ENCODE assay signal across 23 cellular contexts in the genomic region with DNA sequence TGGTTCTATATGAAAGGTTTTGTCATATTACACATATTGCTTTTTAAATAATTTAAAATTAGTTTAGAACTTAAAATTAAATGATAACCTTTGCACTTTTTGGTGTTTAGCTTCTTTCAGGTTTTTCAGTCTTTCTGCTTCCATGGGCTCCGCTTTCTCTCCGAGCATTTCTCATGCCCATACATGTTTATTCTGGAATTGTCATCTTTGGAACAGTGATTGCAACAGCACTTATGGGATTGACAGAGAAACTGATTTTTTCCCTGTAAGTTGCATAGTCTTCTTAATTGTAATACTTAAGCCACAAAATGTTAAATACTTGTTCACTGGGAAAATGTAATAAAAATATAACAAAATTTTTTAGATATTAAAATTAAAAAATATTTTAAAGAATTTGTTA.
"Had no signal": no experiment of that assay in that cellular context is flagged by ENCODE, and none has a peak within 500 bp of the region (broad histone marks: within the 10 kb centered on the region; RNA-seq: fewer than 3 reads in every experiment).

No MANE protein-coding gene starts in this region.

- DNase-seq: activated B cell treated with CpG ODN at 0.5 μM for 24 hours; activated CD4-positive, alpha-beta T cell treated with anti-CD3 and anti-CD28 coated beads for 1 hour; activated CD4-positive, alpha-beta T cell treated with anti-CD3 and anti-CD28 coated beads, Interleukin-2, amount 10 ng/mL, durations not matched to agents 24 days and 14 days; activated CD4-positive, alpha-beta T cell treated with anti-CD3 and anti-CD28 coated beads, Interleukin-2, amount 50 U/mL, for 48 hours; activated CD8-positive, alpha-beta memory T cell treated with anti-CD3 and anti-CD28 coated beads, Interleukin-2, amount 10 ng/mL, durations not matched to agents 7 days and 5 days; activated effector memory CD4-positive, alpha-beta T cell treated with anti-CD3 and anti-CD28 coated beads, Interleukin-2, amount 50 U/mL, for 16 hours; activated naive CD4-positive, alpha-beta T cell treated with Interleukin-2 at 50 U/mL for 16 hours; activated T-cell treated with anti-CD3 and anti-CD28 coated beads, Interleukin-2, amount 50 U/mL, for 24 hours; cerebellar nuclear complex; KG1; MV-4-11; NCI-H1092 treated with DMSO at 0.1 percent for 48 hours; NCI-H1417 treated with DMSO at 0.1 percent for 48 hours; NCI-H1694 treated with DMSO at 0.1 percent for 48 hours; PC-3; T-cell; T1000 had no signal

- H3K9me3 Mint-ChIP-seq: activated B cell treated with CpG ODN at 0.5 μM for 24 hours; activated CD4-positive, alpha-beta T cell treated with anti-CD3 and anti-CD28 coated beads, Interleukin-2, amount 10 ng/mL, durations not matched to agents 24 days and 14 days; activated T-cell treated with anti-CD3 and anti-CD28 coated beads, Interleukin-2, amount 50 U/mL, for 24 hours; activated T-helper 1 cell treated with anti-CD3 and anti-CD28 coated beads, Interleukin-12 subunit alpha, Interleukin-12 subunit beta, Interleukin-2, Interleukin-4 antibody, amounts not matched to agents 30 ng/mL and 10 ng/mL and 1 ng/mL, durations not matched to agents 14 hours and 24 hours and 36 hours; brain; T-cell had no signal

- FAIRE-seq: astrocyte, RCC 7860 had no signal

- H3K4me1 Mint-ChIP-seq: activated B cell treated with CpG ODN at 0.5 μM for 24 hours, brain had no signal

- H3K27ac Mint-ChIP-seq: activated B cell treated with CpG ODN at 0.5 μM for 24 hours; activated CD4-positive, alpha-beta T cell treated with anti-CD3 and anti-CD28 coated beads, Interleukin-2, amount 10 ng/mL, durations not matched to agents 24 days and 14 days; activated CD8-positive, alpha-beta memory T cell treated with anti-CD3 and anti-CD28 coated beads, Interleukin-2, amount 10 ng/mL, durations not matched to agents 7 days and 5 days; activated naive CD8-positive, alpha-beta T cell; activated T-cell treated with anti-CD3 and anti-CD28 coated beads, Interleukin-2, amount 50 U/mL, for 24 hours; activated T-helper 1 cell treated with anti-CD3 and anti-CD28 coated beads, Interleukin-12 subunit alpha, Interleukin-12 subunit beta, Interleukin-2, Interleukin-4 antibody, amounts not matched to agents 30 ng/mL and 10 ng/mL and 1 ng/mL, durations not matched to agents 14 hours and 24 hours and 36 hours; brain; T-cell had no signal

- H3K4me3 Mint-ChIP-seq: activated B cell treated with CpG ODN at 0.5 μM for 24 hours; activated CD4-positive, alpha-beta T cell treated with anti-CD3 and anti-CD28 coated beads, Interleukin-2, amount 10 ng/mL, durations not matched to agents 24 days and 14 days; activated CD8-positive, alpha-beta memory T cell treated with anti-CD3 and anti-CD28 coated beads, Interleukin-2, amount 10 ng/mL, durations not matched to agents 7 days and 5 days; activated naive CD8-positive, alpha-beta T cell; activated T-cell treated with anti-CD3 and anti-CD28 coated beads, Interleukin-2, amount 50 U/mL, for 24 hours; activated T-helper 1 cell treated with anti-CD3 and anti-CD28 coated beads, Interleukin-12 subunit alpha, Interleukin-12 subunit beta, Interleukin-2, Interleukin-4 antibody, amounts not matched to agents 30 ng/mL and 10 ng/mL and 1 ng/mL, durations not matched to agents 14 hours and 24 hours and 36 hours; brain; T-cell had no signal

- ATAC-seq: PC-3 had no signal

- H3K4me3 ChIP-seq: SK-N-MC had no signal

- H3K36me3 Mint-ChIP-seq: activated CD8-positive, alpha-beta memory T cell treated with anti-CD3 and anti-CD28 coated beads, Interleukin-2, amount 10 ng/mL, durations not matched to agents 7 days and 5 days; brain; T-cell had no signal

- H3K27ac ChIP-seq: SK-N-MC had no signal
